ENCODE assay signal across 28 cellular contexts in the genomic region with DNA sequence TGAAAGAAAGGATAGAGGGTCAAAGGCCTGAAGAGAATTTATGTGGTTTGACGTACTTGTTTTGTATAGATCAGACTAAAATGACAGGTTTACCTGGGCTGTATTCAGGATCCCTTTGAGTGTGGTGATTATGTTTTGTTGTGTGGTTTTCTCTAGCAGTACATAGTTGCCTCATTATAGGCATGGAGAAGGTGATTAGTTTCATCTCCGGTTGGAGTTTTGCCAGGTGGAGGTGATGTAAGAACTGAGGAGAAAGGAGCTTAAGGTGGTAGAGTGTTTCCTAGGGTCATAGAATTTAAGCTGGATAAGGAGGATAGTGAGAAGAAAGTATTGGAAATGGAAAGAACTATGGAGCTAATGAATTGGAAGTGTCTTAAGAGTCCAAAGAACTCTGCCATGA.
A peak's percentile ranks its signal among the peaks of the same experiment; 100 is the strongest.
DNase-seq lines count a peak whose midpoint lies in the region; ATAC-seq and TF ChIP-seq lines count a peak whose summit lies in the region.
"Had no signal": no experiment of that assay in that cellular context is flagged by ENCODE, and none has a peak within 500 bp of the region (broad histone marks: within the 10 kb centered on the region; RNA-seq: fewer than 3 reads in every experiment).

No MANE protein-coding gene starts in this region.

- ATAC-seq in HG02571 (IDR thresholded peaks at IDR 0.05; ENCODE audit: unreplicated experiment), result no peak
- no peak for ATAC-seq in HG03025 (IDR thresholded peaks at IDR 0.05; ENCODE audit: low FRiP score, unreplicated experiment)
- ATAC-seq: activated T-cell treated with anti-CD3 and anti-CD28 coated beads, Interleukin-2, amount 50 U/mL, for 4 hours; stimulated activated naive CD8-positive, alpha-beta T cell treated with anti-CD3 and anti-CD28 coated beads, Interleukin-15, amount 100 ng/mL, for 72 hours; T-cell had no signal

- peaks cover 34% of the 10 kb centered on the region for H3K4me1 Mint-ChIP-seq in neural crest cell
- H3K4me1 Mint-ChIP-seq: endodermal cell; memory B cell; stimulated activated naive CD8-positive, alpha-beta T cell treated with anti-CD3 and anti-CD28 coated beads, Interleukin-15, amount 100 ng/mL, for 72 hours; T-cell had no signal

- H3K4me3 Mint-ChIP-seq in neural crest cell, result no peak overlapping the region
- H3K4me3 Mint-ChIP-seq: activated naive CD4-positive, alpha-beta T cell treated with anti-CD3 and anti-CD28 coated beads for 36 hours; activated T-cell treated with anti-CD3 and anti-CD28 coated beads, Interleukin-2, amount 50 U/mL, for 4 hours; endodermal cell; memory B cell; stimulated activated naive CD8-positive, alpha-beta T cell treated with anti-CD3 and anti-CD28 coated beads, Interleukin-15, amount 100 ng/mL, for 72 hours; T-cell had no signal

- H3K27me3 Mint-ChIP-seq in neural crest cell (ENCODE audit: low read depth), result no peaks in the 10 kb centered on the region
- H3K27me3 Mint-ChIP-seq: CD8-positive, alpha-beta memory T cell; memory B cell; stimulated activated naive CD8-positive, alpha-beta T cell treated with anti-CD3 and anti-CD28 coated beads, Interleukin-15, amount 100 ng/mL, for 72 hours; T-cell had no signal

- H3K36me3 Mint-ChIP-seq in neural crest cell (ENCODE audit: low read depth), result peaks cover 3% of the 10 kb centered on the region
- H3K36me3 Mint-ChIP-seq: CD8-positive, alpha-beta memory T cell had no signal

- H3K9me3 Mint-ChIP-seq in neural crest cell, result no peaks in the 10 kb centered on the region
- H3K9me3 Mint-ChIP-seq: activated naive CD4-positive, alpha-beta T cell treated with anti-CD3 and anti-CD28 coated beads for 36 hours; activated T-cell treated with anti-CD3 and anti-CD28 coated beads, Interleukin-2, amount 50 U/mL, for 4 hours; CD8-positive, alpha-beta memory T cell; endodermal cell; memory B cell; stimulated activated naive CD8-positive, alpha-beta T cell treated with anti-CD3 and anti-CD28 coated beads, Interleukin-15, amount 100 ng/mL, for 72 hours; T-cell had no signal

- DNase-seq in DMS53 (lab: John Stamatoyannopoulos, UW), result peak; percentile 16
- DNase-seq in DMS53 treated with DMSO at 0.1 percent for 48 hours (lab: John Stamatoyannopoulos, UW; ENCODE audit: unreplicated experiment), result no peak
- DNase-seq in NCI-H1930 (lab: John Stamatoyannopoulos, UW), result peak; percentile 70 to 72
- peak; percentile 86 for DNase-seq in amniotic epithelial cell (ENCODE audit: low read depth)
- no peak for DNase-seq in neural crest cell (ENCODE audit: low read depth, low spot score)
- DNase-seq in GF-D8 (lab: John Stamatoyannopoulos, UW), result no peak
- DNase-seq: activated CD8-positive, alpha-beta memory T cell treated with anti-CD3 and anti-CD28 coated beads for 24 hours; activated naive CD4-positive, alpha-beta T cell treated with anti-CD3 and anti-CD28 coated beads for 36 hours; activated T-cell treated with anti-CD3 and anti-CD28 coated beads, Interleukin-2, amount 50 U/mL, for 4 hours; AML-193; amygdala; CD8-positive, alpha-beta memory T cell; cortex of kidney; DMS79 treated with DMSO at 0.1 percent for 48 hours; endodermal cell; NCI-H2171; NCI-H774; occipital lobe; PC-9; SIG-M5; stimulated activated CD4-positive, alpha-beta T cell treated with anti-CD3 and anti-CD28 coated beads, Interleukin-12 subunit alpha, Interleukin-12 subunit beta, amount 100 ng/mL, for 4 hours; stimulated activated CD4-positive, alpha-beta T cell treated with anti-CD3 and anti-CD28 coated beads, Interleukin-4, amount 100 ng/mL, for 4 hours; stimulated activated naive CD8-positive, alpha-beta T cell treated with anti-CD3 and anti-CD28 coated beads, Interleukin-15, amount 100 ng/mL, for 72 hours; T-cell; trophoblast cell had no signal

- TF ChIP-seq CTCF in neural crest cell (conservative IDR thresholded peaks at IDR 0.05), result no peak

- peak overlapping the region; percentile 1 for H3K27ac Mint-ChIP-seq in neural crest cell (ENCODE audit: unreplicated experiment)
- H3K27ac Mint-ChIP-seq: activated naive CD4-positive, alpha-beta T cell treated with anti-CD3 and anti-CD28 coated beads for 36 hours; endodermal cell; memory B cell; stimulated activated naive CD8-positive, alpha-beta T cell treated with anti-CD3 and anti-CD28 coated beads, Interleukin-15, amount 100 ng/mL, for 72 hours; T-cell had no signal

Comparison
In these comparisons a context has a peak if more than half of its experiments do, and no peak if none do; other contexts are left out.
1. DNase-seq: peak in DMS53 (single experiment), NCI-H1930 (2 of 2) and amniotic epithelial cell (single experiment); none in DMS53 treated with DMSO at 0.1 percent for 48 hours (single experiment), neural crest cell (single experiment) and GF-D8 (single experiment).